8 cellular contexts compared by ENCODE assay signal in genomic region chr22:19121631-19122142, GRCh38. TPM values are rescaled to one million over a fixed set of nuclear protein-coding genes. Genes with fewer than 3 reads are reported as not detected.
DNase-seq lines count a peak whose midpoint lies in the region; ATAC-seq and TF ChIP-seq lines count a peak whose summit lies in the region.

No MANE protein-coding gene starts in this region.

- H3K27ac ChIP-seq in effector memory CD4-positive, alpha-beta T cell (ENCODE audit: insufficient read depth, low read length, poor library complexity, severe bottlenecking), result peak overlapping the region; percentile 78

- TF ChIP-seq CTCF in WI38 (IDR thresholded peaks at IDR 0.05; ENCODE audit: low read depth, low read length), result no peak

- peaks cover 46% of the 10 kb centered on the region for H3K4me1 ChIP-seq in effector memory CD4-positive, alpha-beta T cell (ENCODE audit: control insufficient read depth, insufficient read depth, low read length, poor library complexity, severe bottlenecking)

- no peaks in the 10 kb centered on the region for H3K9me3 Mint-ChIP-seq in memory B cell
- H3K9me3 Mint-ChIP-seq in stimulated activated naive CD8-positive, alpha-beta T cell treated with anti-CD3 and anti-CD28 coated beads, Interleukin-15, Interleukin-2, amounts not matched to agents 100 ng/mL and 50 ng/mL, for 24 hours, result no peaks in the 10 kb centered on the region

- peak overlapping the region; percentile 92 for H3K4me3 Mint-ChIP-seq in memory B cell
- peak overlapping the region; percentile 93 for H3K4me3 Mint-ChIP-seq in stimulated activated naive CD8-positive, alpha-beta T cell treated with anti-CD3 and anti-CD28 coated beads, Interleukin-15, Interleukin-2, amounts not matched to agents 100 ng/mL and 50 ng/mL, for 24 hours

- ATAC-seq in GM21619 (IDR thresholded peaks at IDR 0.05; ENCODE audit: unreplicated experiment) (peak; percentile 28), memory B cell (ENCODE audit: low read depth) (peak; percentile 6)

- peak overlapping the region; percentile 55 for H3K27ac Mint-ChIP-seq in memory B cell
- peak overlapping the region; percentile 58 for H3K27ac Mint-ChIP-seq in stimulated activated naive CD8-positive, alpha-beta T cell treated with anti-CD3 and anti-CD28 coated beads, Interleukin-15, Interleukin-2, amounts not matched to agents 100 ng/mL and 50 ng/mL, for 24 hours

- no peaks in the 10 kb centered on the region for H3K36me3 ChIP-seq in effector memory CD4-positive, alpha-beta T cell (ENCODE audit: control insufficient read depth, insufficient read depth, low read length)

- H3K27me3 Mint-ChIP-seq in memory B cell, result no peaks in the 10 kb centered on the region
- H3K27me3 Mint-ChIP-seq in stimulated activated naive CD8-positive, alpha-beta T cell treated with anti-CD3 and anti-CD28 coated beads, Interleukin-15, Interleukin-2, amounts not matched to agents 100 ng/mL and 50 ng/mL, for 24 hours, result no peaks in the 10 kb centered on the region

- DNase-seq in EH (ENCODE audit: low read depth), result peak; percentile 51
- DNase-seq in Jurkat, Clone E6-1 (ENCODE audit: low read depth, low spot score), result no peak
- no peak for DNase-seq in effector memory CD4-positive, alpha-beta T cell
- DNase-seq in memory B cell (ENCODE audit: low spot score in 2 of 2), result peak in 1 of 2 donors; percentile 18
- DNase-seq in 8988T, result no peak

- H3K4me1 Mint-ChIP-seq in memory B cell, result peaks cover 43% of the 10 kb centered on the region
- H3K4me1 Mint-ChIP-seq in stimulated activated naive CD8-positive, alpha-beta T cell treated with anti-CD3 and anti-CD28 coated beads, Interleukin-15, Interleukin-2, amounts not matched to agents 100 ng/mL and 50 ng/mL, for 24 hours (ENCODE audit: low read depth), result peaks cover 57% of the 10 kb centered on the region

- H3K36me3 Mint-ChIP-seq in memory B cell, result no peaks in the 10 kb centered on the region
- H3K36me3 Mint-ChIP-seq in stimulated activated naive CD8-positive, alpha-beta T cell treated with anti-CD3 and anti-CD28 coated beads, Interleukin-15, Interleukin-2, amounts not matched to agents 100 ng/mL and 50 ng/mL, for 24 hours (ENCODE audit: low read depth), result peaks cover 4% of the 10 kb centered on the region

- H3K4me3 ChIP-seq in Jurkat, Clone E6-1 (ENCODE audit: low read length), result peak overlapping the region; percentile 83
- H3K4me3 ChIP-seq in WI38 (ENCODE audit: low read depth, low read length), result peak overlapping the region; percentile 90
- H3K4me3 ChIP-seq in effector memory CD4-positive, alpha-beta T cell (ENCODE audit: insufficient read depth, low read depth, low read length, poor library complexity, severe bottlenecking), result peak overlapping the region; percentile 92

- no peaks in the 10 kb centered on the region for H3K9me3 ChIP-seq in effector memory CD4-positive, alpha-beta T cell (ENCODE audit: control insufficient read depth, low read length)

- H3K27me3 ChIP-seq in effector memory CD4-positive, alpha-beta T cell (replicated peaks; ENCODE audit: control insufficient read depth, insufficient read depth, low read length, poor library complexity, severe bottlenecking), result no peaks in the 10 kb centered on the region

RNA-seq across cellular contexts. Expression of gene DGCR2, which starts 0.5 kb away (rescaled TPM):
- polyA plus RNA-seq in Jurkat, Clone E6-1 (2012; ENCODE audit: insufficient read depth, insufficient read length), result 22.2 TPM

RNA-seq across cellular contexts. Expression of gene TSSK2, which starts 9.4 kb away (rescaled TPM):
- not detected for polyA plus RNA-seq in Jurkat, Clone E6-1 (2012; ENCODE audit: insufficient read depth, insufficient read length)

RNA-seq across cellular contexts. Expression of gene ESS2, which starts 22.8 kb away (rescaled TPM):
- 23.4 TPM for polyA plus RNA-seq in Jurkat, Clone E6-1 (2012; ENCODE audit: insufficient read depth, insufficient read length)

RNA-seq across cellular contexts. Expression of gene GSC2, which starts 28.4 kb away (rescaled TPM):
- polyA plus RNA-seq in Jurkat, Clone E6-1 (2012; ENCODE audit: insufficient read depth, insufficient read length), result not detected

RNA-seq across cellular contexts. Expression of gene SLC25A1, which starts 56.8 kb away (rescaled TPM):
- polyA plus RNA-seq in Jurkat, Clone E6-1 (2012; ENCODE audit: insufficient read depth, insufficient read length), result 90.6 TPM
